ENCODE assay signal across 9 cellular contexts in the genomic region with DNA sequence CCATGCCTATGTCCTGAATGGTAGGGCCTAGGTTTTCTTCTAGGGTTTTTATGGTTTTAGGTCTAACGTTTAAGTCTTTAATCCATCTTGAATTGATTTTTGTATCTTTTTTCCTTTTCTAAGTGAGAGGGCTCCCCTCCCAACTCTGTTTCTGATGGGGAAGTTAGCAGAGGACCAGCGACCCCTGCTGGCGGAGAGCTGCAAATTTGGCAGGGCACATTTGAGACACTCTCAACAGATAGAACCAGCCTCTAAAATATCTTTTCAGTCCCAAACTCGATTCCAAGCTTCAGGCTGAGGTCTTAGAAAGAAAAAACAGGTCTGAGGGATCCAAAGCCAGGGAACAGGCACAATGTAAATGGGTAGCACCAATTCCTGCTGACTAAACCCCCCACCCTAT. TPM values are rescaled to one million over a fixed set of nuclear protein-coding genes. Genes with fewer than 3 reads are reported as not detected.
A peak's percentile ranks its signal among the peaks of the same experiment; 100 is the strongest.
DNase-seq lines count a peak whose midpoint lies in the region; ATAC-seq and TF ChIP-seq lines count a peak whose summit lies in the region.
"Had no signal": no experiment of that assay in that cellular context is flagged by ENCODE, and none has a peak within 500 bp of the region (broad histone marks: within the 10 kb centered on the region; RNA-seq: fewer than 3 reads in every experiment).

No MANE protein-coding gene starts in this region.

- no peaks in the 10 kb centered on the region for H3K36me3 ChIP-seq in transverse colon

- H3K9me3 ChIP-seq in transverse colon, result peaks cover 2 to 7% of the 10 kb centered on the region in 2 donors

- peaks cover 5% of the 10 kb centered on the region for H3K27me3 ChIP-seq in transverse colon

- no peaks in the 10 kb centered on the region for H3K4me1 ChIP-seq in transverse colon

- H3K27ac ChIP-seq in transverse colon, result no peak overlapping the region

- TF ChIP-seq CTCF in astrocyte of the cerebellum (IDR thresholded peaks at IDR 0.05; ENCODE audit: low read depth, low read length, missing control alignments) (peak; percentile 37), retinal pigment epithelial cell (conservative IDR thresholded peaks at IDR 0.05; ENCODE audit: low read depth, low read length) (peak; percentile 62), transverse colon (IDR thresholded peaks at IDR 0.05) (peak in 2 of 5 experiments; percentile 22 to 30)

- no peak for TF ChIP-seq POLR2A in transverse colon (IDR thresholded peaks at IDR 0.05)

- DNase-seq in G401 (ENCODE audit: low spot score) (peak; percentile 4), NCI-H69 (lab: John Stamatoyannopoulos, UW) (peak; percentile 16), astrocyte of the cerebellum (ENCODE audit: low read depth) (no peak), retinal pigment epithelial cell (ENCODE audit: low read depth) (no peak), DMS153 (lab: John Stamatoyannopoulos, UW) (no peak), transverse colon (no peak)

- TF ChIP-seq EP300 in transverse colon (IDR thresholded peaks at IDR 0.05; ENCODE audit: low read depth), result no peak

- in situ Hi-C loops in G401 (cut with HindIII; ENCODE audit: low sequenced_read_pairs) (loop anchor here (25.0 kb wide), 1 partner anchor 299 kb away; no protein-coding TSS in a partner anchor), astrocyte of the cerebellum (cut with HindIII; ENCODE audit: low sequenced_read_pairs) (loop anchor here (25.0 kb wide), 1 partner anchor 101 kb away; no protein-coding TSS in a partner anchor), transverse colon (cut with MboI; ENCODE audit: low pct_ligation_motif_present in 1 of 4, low pct_unique_long_range_greater_than_20kb in 1 of 4, low sequenced_read_pairs in 3 of 4) (no loop called here)

- WGBS in transverse colon (ENCODE audit: low coverage in 1 of 2), 2 donors, result 42 to 59% methylated on average over 4 of the region's 4 CpGs

- no peak overlapping the region for H3K4me3 ChIP-seq in astrocyte of the cerebellum (ENCODE audit: low read depth, low read length)
- no peak overlapping the region for H3K4me3 ChIP-seq in retinal pigment epithelial cell (ENCODE audit: low read length)
- H3K4me3 ChIP-seq in transverse colon, result no peak overlapping the region

- ATAC-seq in GM18511 (IDR thresholded peaks at IDR 0.05; ENCODE audit: unreplicated experiment) (no peak), GM19397 (IDR thresholded peaks at IDR 0.05; ENCODE audit: unreplicated experiment) (no peak)

- intact Hi-C loops in transverse colon (cut with DNase I; ENCODE audit: low total_unique reads), result no loop called here

RNA-seq across cellular contexts. Expression of a gene that starts 32.5 kb away (rescaled TPM):
- total RNA-seq in G401 (2014; rRNA removed; shearing (Covaris generic)), result 0.55 and 2.3 TPM in 2 replicates
- 1 to 10 TPM; 4.4 to 6.7 (median 5.1) TPM for total RNA-seq in transverse colon
- total RNA-seq: LHCN-M2 had no signal

RNA-seq across cellular contexts. Expression of a gene that starts 52.2 kb away (rescaled TPM):
- not detected in 2 replicates for total RNA-seq in G401 (2014; rRNA removed; shearing (Covaris generic))
- total RNA-seq in transverse colon, result not detected
- total RNA-seq: LHCN-M2 had no signal

Comparison
In these comparisons a context has a peak if more than half of its experiments do, and no peak if none do; other contexts are left out.
1. DNase-seq: peak in G401 (single experiment) and NCI-H69 (single experiment); none in astrocyte of the cerebellum (single experiment), retinal pigment epithelial cell (single experiment), DMS153 (single experiment) and transverse colon (single experiment).
2. in situ Hi-C loops: an anchor here in G401 (25.0 kb wide) and astrocyte of the cerebellum (25.0 kb wide); none called in transverse colon.